Comparison of ENCODE assay signal across 13 cellular contexts in genomic region chr2:151162185-151162584, GRCh38.
DNase-seq lines count a peak whose midpoint lies in the region; ATAC-seq, FAIRE-seq and TF ChIP-seq lines count a peak whose summit lies in the region.
"Had no signal": no experiment of that assay in that cellular context is flagged by ENCODE, and none has a peak within 500 bp of the region (broad histone marks: within the 10 kb centered on the region; RNA-seq: fewer than 3 reads in every experiment).

No MANE protein-coding gene starts in this region.

- no peak overlapping the region for H2BK5ac ChIP-seq in H1 (ENCODE audit: low read depth, low read length)

- H3K18ac ChIP-seq in H1 (ENCODE audit: extremely low read depth, low read length): no peak overlapping the region

- H3K9me3 Mint-ChIP-seq in endothelial cell (ENCODE audit: unreplicated experiment): no peaks in the 10 kb centered on the region
- H3K9me3 Mint-ChIP-seq in T-cell: no peaks in the 10 kb centered on the region
- H3K9me3 Mint-ChIP-seq: T-helper 1 cell treated with Interleukin-12 subunit alpha and Interleukin-12 subunit beta and Interleukin-4 antibody, amounts not matched to agents 30 μg/mL and 1 μg/mL, for 36 hours had no signal

- H3K27ac ChIP-seq in H1 (ENCODE audit: low read depth, low read length): no peak overlapping the region
- H3K27ac ChIP-seq: 22Rv1, ovary had no signal

- peaks cover 0 to 10% (median 7%) of the 10 kb centered on the region in 4 experiments; a peak in 3 of 7 replicates for H3K4me1 ChIP-seq in H1 (replicated peaks in 1 of 4; ENCODE audit: control insufficient read depth in 3 of 4, insufficient read depth in 4 of 4, low read length in 3 of 4)

- H3K9ac ChIP-seq in H1 (replicated peaks in 1 of 4; ENCODE audit: extremely low read depth in 1 of 4, low read depth in 3 of 4, low read length in 3 of 4): no peak overlapping the region

- no peak for ATAC-seq in HG02763 (IDR thresholded peaks at IDR 0.05; ENCODE audit: unreplicated experiment)
- ATAC-seq in T-cell (replicated peaks in 1 of 4): no peak

- no peaks in the 10 kb centered on the region for H3K27me3 Mint-ChIP-seq in endothelial cell (ENCODE audit: unreplicated experiment)
- peaks cover 11 to 13% of the 10 kb centered on the region in 2 donors for H3K27me3 Mint-ChIP-seq in T-cell

- no peak overlapping the region for H4K5ac ChIP-seq in H1 (ENCODE audit: insufficient read length, low read depth, low read length)

- no peak overlapping the region for H2AFZ ChIP-seq in H1 (ENCODE audit: low read length)

- H3K14ac ChIP-seq in H1 (ENCODE audit: insufficient read length): no peak overlapping the region

- H2BK15ac ChIP-seq in H1 (ENCODE audit: low read length): no peak overlapping the region

- H3K4me3 Mint-ChIP-seq in endothelial cell (ENCODE audit: unreplicated experiment) (no peak overlapping the region), T-cell (no peak overlapping the region)
- H3K4me3 Mint-ChIP-seq: T-helper 1 cell treated with Interleukin-12 subunit alpha and Interleukin-12 subunit beta and Interleukin-4 antibody, amounts not matched to agents 30 μg/mL and 1 μg/mL, for 36 hours had no signal

- POLR2A ChIA-PET in H1 (lab: Charles Lee; ENCODE audit: partially characterized antibody) (no interaction called here), T-cell (lab: Charles Lee) (no interaction called here)

- no peaks in the 10 kb centered on the region for H3K79me1 ChIP-seq in H1 (ENCODE audit: low read depth, low read length)

- no peaks in the 10 kb centered on the region for H3K9me3 ChIP-seq in H1 (ENCODE audit: insufficient read depth in 2 of 2, low read depth in 1 of 2, low read length in 1 of 2)
- H3K9me3 ChIP-seq: ovary had no signal

- H2BK12ac ChIP-seq in H1 (ENCODE audit: low read depth, low read length): no peak overlapping the region

- H3K36me3 ChIP-seq in H1 (ENCODE audit: control insufficient read depth in 2 of 4, insufficient read depth in 4 of 4, low read length in 3 of 4): no peaks in the 10 kb centered on the region
- H3K36me3 ChIP-seq: ovary had no signal

- no peaks in the 10 kb centered on the region for H4K20me1 ChIP-seq in H1 (replicated peaks in 1 of 2; ENCODE audit: control insufficient read depth in 1 of 2, insufficient read depth in 2 of 2, low read length in 2 of 2)

- H3K4me2 ChIP-seq in H1 (ENCODE audit: insufficient read depth in 1 of 2, low read depth in 2 of 2, low read length in 2 of 2): no peak overlapping the region

- no peak overlapping the region for H3K4ac ChIP-seq in H1 (replicated peaks; ENCODE audit: insufficient read length, low read depth, low read length)

- no peak overlapping the region for H4K91ac ChIP-seq in H1 (replicated peaks; ENCODE audit: insufficient read length, low read length)

- peak; percentile 57 for FAIRE-seq in H1 (lab: Jason Lieb, UNC)
- FAIRE-seq: GM12892 had no signal

- H3K23ac ChIP-seq in H1 (ENCODE audit: insufficient read length): no peak overlapping the region

- no peaks in the 10 kb centered on the region for H3K79me2 ChIP-seq in H1 (ENCODE audit: control insufficient read depth in 1 of 2, insufficient read depth in 2 of 2, low read length in 2 of 2)

- TF ChIP-seq EP300 in H1 (IDR thresholded peaks at IDR 0.05; ENCODE audit: borderline replicate concordance in 1 of 2, low read depth in 2 of 2, low read length in 2 of 2): no peak

- CTCF ChIA-PET in H1 (lab: Charles Lee; ENCODE audit: partially characterized antibody): interaction anchor here (1.0 to 2.5 kb wide), 8 partner anchors 10 to 267 kb away, joined by 3 to 8 read pairs (median 6); no protein-coding TSS in a partner anchor
- CTCF ChIA-PET in T-cell (lab: Charles Lee): interaction anchor here in 1 of 2 donors (1.2 kb wide), 1 partner anchor 9 kb away, joined by 5 read pairs; no protein-coding TSS in a partner anchor

- no peak overlapping the region for H2BK20ac ChIP-seq in H1 (ENCODE audit: low read length)

- peak; percentile 61 to 65 for TF ChIP-seq RAD21 in H1 (IDR thresholded peaks at IDR 0.05 in 1 of 2, conservative IDR thresholded peaks at IDR 0.05 in 1 of 2; ENCODE audit: low read depth in 2 of 2, low read length in 2 of 2)

- H3K36me3 Mint-ChIP-seq in endothelial cell (ENCODE audit: low read depth, unreplicated experiment) (no peaks in the 10 kb centered on the region), T-cell (no peaks in the 10 kb centered on the region)

- H3K27me3 ChIP-seq in H1 (replicated peaks in 1 of 4; ENCODE audit: control insufficient read depth in 3 of 4, extremely low read depth in 1 of 4, insufficient read depth in 3 of 4, low read length in 3 of 4): no peaks in the 10 kb centered on the region; a peak in 1 of 7 replicates
- H3K27me3 ChIP-seq: ovary had no signal

- H4K8ac ChIP-seq in H1 (ENCODE audit: extremely low read depth, insufficient read depth, low read length): no peak overlapping the region

- WGBS in H1 (ENCODE audit: extremely low coverage in 1 of 2, insufficient coverage in 1 of 2, insufficient read length in 1 of 2, insufficient replicate concordance in 2 of 2, low coverage in 1 of 2, low lambda C conversion rate in 2 of 2, missing lambda C conversion rate in 1 of 2), 2 experiments: 64% methylated on average over 2 of the region's 2 CpGs; no CpG with 5 or more reads in 1 of the 2 experiments

- no peak overlapping the region for H2AK5ac ChIP-seq in H1 (ENCODE audit: low read depth, low read length)

- H2BK120ac ChIP-seq in H1 (replicated peaks; ENCODE audit: low read depth, low read length): no peak overlapping the region

- H3K4me3 ChIP-seq in H1 (ENCODE audit: extremely low read depth in 1 of 4, insufficient read depth in 2 of 4, low read depth in 3 of 4, low read length in 4 of 4): no peak overlapping the region
- H3K4me3 ChIP-seq: ovary had no signal

- H3K56ac ChIP-seq in H1 (replicated peaks; ENCODE audit: insufficient read length, low read depth, low read length): no peak overlapping the region

- H3K27ac Mint-ChIP-seq in endothelial cell (ENCODE audit: unreplicated experiment) (no peak overlapping the region), T-cell (no peak overlapping the region)
- H3K27ac Mint-ChIP-seq: T-helper 1 cell treated with Interleukin-12 subunit alpha and Interleukin-12 subunit beta and Interleukin-4 antibody, amounts not matched to agents 30 μg/mL and 1 μg/mL, for 36 hours had no signal

- no peaks in the 10 kb centered on the region for H3K23me2 ChIP-seq in H1 (ENCODE audit: low read depth, low read length)

- H3K4me1 Mint-ChIP-seq in endothelial cell (ENCODE audit: unreplicated experiment) (peaks cover 2% of the 10 kb centered on the region), T-cell (peaks cover 0 to 2% (median 0%) of the 10 kb centered on the region in 3 donors)

- no peak for TF ChIP-seq POLR2A in H1 (IDR thresholded peaks at IDR 0.05; ENCODE audit: control extremely low read depth in 1 of 2, low read depth in 2 of 2, low read length in 2 of 2)

- peak in 2 of 3 experiments; percentile 15 to 39; a peak in 2 of 4 replicates for TF ChIP-seq CTCF in H1 (IDR thresholded peaks at IDR 0.05; ENCODE audit: control extremely low read depth in 1 of 3, insufficient read depth in 1 of 3, low read depth in 1 of 3, low read length in 3 of 3)
- TF ChIP-seq CTCF in endothelial cell (IDR thresholded peaks at IDR 0.05; ENCODE audit: unreplicated experiment): no peak

- DNase-seq in DMS 273 (lab: John Stamatoyannopoulos, UW; ENCODE audit: unreplicated experiment) (peak; percentile 50), DMS 273 treated with DMSO at 0.1 percent for 48 hours (lab: John Stamatoyannopoulos, UW) (no peak), NCI-H226 (peak; percentile 16), H1 (ENCODE audit: low read depth in 1 of 2, low spot score in 2 of 2) (no peak), pons (ENCODE audit: low spot score) (peak; percentile 12), endothelial cell (ENCODE audit: low spot score) (no peak), T-cell (no peak)
- DNase-seq: activated naive CD4-positive, alpha-beta T cell treated with anti-CD3 and anti-CD28 coated beads, Interleukin-2, amount 50 U/mL, for 16 hours; ovary had no signal

TF ChIP-seq in H1, 55 proteins besides CTCF, POLR2A, EP300 and RAD21:
- TF ChIP-seq GABPA (IDR thresholded peaks at IDR 0.05; ENCODE audit: borderline replicate concordance, insufficient read depth, low read length): no peak
- peak; percentile 48; the same call in 1 of the 2 replicates for TF ChIP-seq CEBPB (IDR thresholded peaks at IDR 0.05; ENCODE audit: low read depth, low read length)

Comparison
In these comparisons a context has a peak if more than half of its experiments do, and no peak if none do; other contexts are left out.
1. DNase-seq: peak in DMS 273 (single experiment), NCI-H226 (single experiment) and pons (single experiment); none in DMS 273 treated with DMSO at 0.1 percent for 48 hours (single experiment), H1 (0 of 2), endothelial cell (single experiment) and T-cell (0 of 34).